In genomic region chr2:198309673-198310280, GRCh38 we compare ENCODE assay signal across 8 cellular contexts.
DNase-seq lines count a peak whose midpoint lies in the region; ATAC-seq, FAIRE-seq and TF ChIP-seq lines count a peak whose summit lies in the region.

No MANE protein-coding gene starts in this region.

- H3K27me3 ChIP-seq in Peyer's patch, result no peaks in the 10 kb centered on the region

- no peak overlapping the region for H3K4me2 ChIP-seq in A549

- H3K9me3 ChIP-seq in A549, result no peaks in the 10 kb centered on the region
- no peaks in the 10 kb centered on the region for H3K9me3 ChIP-seq in Peyer's patch

- no peak for TF ChIP-seq EP300 in A549 (IDR thresholded peaks at IDR 0.05)

- no peaks in the 10 kb centered on the region for H3K4me1 ChIP-seq in A549
- no peaks in the 10 kb centered on the region for H3K4me1 ChIP-seq in Peyer's patch

- TF ChIP-seq RAD21 in A549 (conservative IDR thresholded peaks at IDR 0.05 in 1 of 2, IDR thresholded peaks at IDR 0.05 in 1 of 2), result peak; percentile 58 to 62; a peak in 4 of 5 replicates

- under 1% methylated on average over 8 of the region's 8 CpGs for WGBS in A549 (ENCODE audit: missing lambda C conversion rate)

- FAIRE-seq in A549 (lab: Jason Lieb, UNC), result no peak

- CTCF ChIA-PET in A549 (lab: Yijun Ruan, JAX), result interaction anchor here (0.6 to 1.6 kb wide), 9 partner anchors 9 to 1430 kb away, joined by 3 to 13 read pairs (median 3); no protein-coding TSS in a partner anchor

- ATAC-seq in A549, result peak in 1 of 2 experiments; percentile 77; a peak in 3 of 6 replicates
- no peak for ATAC-seq in GM21360 (IDR thresholded peaks at IDR 0.05; ENCODE audit: unreplicated experiment)

- H3K4me3 ChIP-seq in A549 (no peak overlapping the region), GM12865 (ENCODE audit: low read depth, low read length) (no peak overlapping the region), Peyer's patch (no peak overlapping the region)

- peak; percentile 82 for TF ChIP-seq CTCF in A549 (IDR thresholded peaks at IDR 0.05)
- TF ChIP-seq CTCF in GM12865 (IDR thresholded peaks at IDR 0.05; ENCODE audit: insufficient read depth, low read depth, low read length, missing control alignments), result peak; percentile 72
- TF ChIP-seq CTCF in Peyer's patch (IDR thresholded peaks at IDR 0.05), result peak; percentile 40 to 88 (median 80)

- H3K27ac ChIP-seq in A549 (no peak overlapping the region), Peyer's patch (no peak overlapping the region)

- POLR2A ChIA-PET in A549 (lab: Yijun Ruan, JAX), result no interaction called here

- TF ChIP-seq POLR2A in A549 (IDR thresholded peaks at IDR 0.05; ENCODE audit: low read length) (no peak), Peyer's patch (IDR thresholded peaks at IDR 0.05) (no peak)

- no peaks in the 10 kb centered on the region for H3K36me3 ChIP-seq in Peyer's patch

- intact Hi-C loops in head of caudate nucleus (cut with DNase I), result loop anchor here (10.0 kb wide), 2 partner anchors 1155 to 1425 kb away; no protein-coding TSS in a partner anchor

- DNase-seq in A549 (ENCODE audit: low read depth in 1 of 2, low spot score in 1 of 2), result peak; percentile 37
- peak; percentile 51 for DNase-seq in GM12865 (ENCODE audit: low read depth)
- peak; percentile 44 for DNase-seq in HT1080 (ENCODE audit: low read depth)
- peak in 2 of 3 donors; percentile 29 to 78 for DNase-seq in Peyer's patch
- peak; percentile 41 for DNase-seq in activated gamma-delta T cell treated with anti-CD3 and anti-CD28 coated beads, Interleukin-2, amount 50 U/mL, for 16 hours (ENCODE audit: low read depth)
- DNase-seq in head of caudate nucleus, result peak in 35 of 42 donors; percentile 29 to 85 (median 61)
- DNase-seq in stimulated activated CD4-positive, alpha-beta T cell treated with anti-CD3 and anti-CD28 coated beads, Interleukin-12 subunit alpha, Interleukin-12 subunit beta, amount 100 ng/mL, for 4 hours, result peak; percentile 32

TF ChIP-seq in A549, 52 proteins besides CTCF, POLR2A, EP300 and RAD21:
- TF ChIP-seq EHMT2 (IDR thresholded peaks at IDR 0.05; ENCODE audit: low read depth) (no peak), SMC3 (IDR thresholded peaks at IDR 0.05) (peak; percentile 38)
TF ChIP-seq in A549: peak in this region for 1.
